In genomic region chr6:52503344-52503747, GRCh38 we compare ENCODE assay signal across 8 cellular contexts.
DNase-seq lines count a peak whose midpoint lies in the region; ATAC-seq and TF ChIP-seq lines count a peak whose summit lies in the region.

No MANE protein-coding gene starts in this region.

- no peak overlapping the region for H3K4me3 Mint-ChIP-seq in activated T-helper 17 cell treated with anti-CD3 and anti-CD28 coated beads, Interleukin-2, amount 50 U/mL, for 72 hours

- H3K27me3 ChIP-seq in skeletal muscle tissue (ENCODE audit: control insufficient read depth in 3 of 3, insufficient read depth in 3 of 3, low read length in 3 of 3), result no peaks in the 10 kb centered on the region

- H3K36me3 Mint-ChIP-seq in activated T-helper 17 cell treated with anti-CD3 and anti-CD28 coated beads, Interleukin-2, amount 50 U/mL, for 72 hours (ENCODE audit: low read depth), result peaks cover 12% of the 10 kb centered on the region

- H3K4me1 ChIP-seq in skeletal muscle tissue (ENCODE audit: control insufficient read depth in 3 of 3, insufficient read depth in 3 of 3, low read length in 3 of 3), result peaks cover 49 to 68% (median 57%) of the 10 kb centered on the region in 3 donors

- H3K9me3 ChIP-seq in skeletal muscle tissue (ENCODE audit: control insufficient read depth in 3 of 3, low read length in 3 of 3), result no peaks in the 10 kb centered on the region

- no peak overlapping the region for H3K4me3 ChIP-seq in GM12875 (ENCODE audit: low read depth, low read length)
- H3K4me3 ChIP-seq in fibroblast of the aortic adventitia (ENCODE audit: low read depth, low read length), result no peak overlapping the region
- peak overlapping the region in 1 of 3 donors; percentile 8 for H3K4me3 ChIP-seq in skeletal muscle tissue (ENCODE audit: low read length in 3 of 3)

- no peaks in the 10 kb centered on the region for H3K27me3 Mint-ChIP-seq in activated T-helper 17 cell treated with anti-CD3 and anti-CD28 coated beads, Interleukin-2, amount 50 U/mL, for 72 hours

- ATAC-seq in activated T-helper 17 cell treated with anti-CD3 and anti-CD28 coated beads, Interleukin-2, amount 50 U/mL, for 72 hours (replicated peaks), result no peak
- no peak for ATAC-seq in HG02870 (IDR thresholded peaks at IDR 0.05; ENCODE audit: unreplicated experiment)

- no peak overlapping the region for H3K27ac Mint-ChIP-seq in activated T-helper 17 cell treated with anti-CD3 and anti-CD28 coated beads, Interleukin-2, amount 50 U/mL, for 72 hours

- H3K9ac ChIP-seq in skeletal muscle tissue (ENCODE audit: low read depth in 1 of 3, low read length in 3 of 3), result peak overlapping the region in 2 of 3 donors; percentile 40 to 66

- H3K27ac ChIP-seq in skeletal muscle tissue (ENCODE audit: low read depth, low read length), result peak overlapping the region; percentile 77

- no peaks in the 10 kb centered on the region for H3K9me3 Mint-ChIP-seq in activated T-helper 17 cell treated with anti-CD3 and anti-CD28 coated beads, Interleukin-2, amount 50 U/mL, for 72 hours

- peak; percentile 21 for DNase-seq in RPMI8226
- DNase-seq in fibroblast of the aortic adventitia (ENCODE audit: low read depth), result no peak
- DNase-seq in stimulated activated CD4-positive, alpha-beta T cell treated with anti-CD3 and anti-CD28 coated beads, Interleukin-2, amount 100 ng/mL, for 24 hours, result no peak
- DNase-seq in NCI-H128 (lab: John Stamatoyannopoulos, UW; ENCODE audit: unreplicated experiment), result no peak

- TF ChIP-seq CTCF in GM12875 (IDR thresholded peaks at IDR 0.05; ENCODE audit: borderline replicate concordance, insufficient read depth, low read depth, low read length) (0 out of 2 replicates have a peak, but pooled peaks have one; percentile 16), fibroblast of the aortic adventitia (IDR thresholded peaks at IDR 0.05; ENCODE audit: insufficient read depth, low read length) (peak; percentile 25)

- peaks cover 8 to 24% (median 13%) of the 10 kb centered on the region in 3 donors for H3K36me3 ChIP-seq in skeletal muscle tissue (ENCODE audit: control insufficient read depth in 3 of 3, insufficient read depth in 3 of 3, low read length in 3 of 3)

- no peaks in the 10 kb centered on the region for H3K4me1 Mint-ChIP-seq in activated T-helper 17 cell treated with anti-CD3 and anti-CD28 coated beads, Interleukin-2, amount 50 U/mL, for 72 hours
